16 cellular contexts compared by ENCODE assay signal in genomic region chr7:159065151-159065550, GRCh38.
"Had no signal": no experiment of that assay in that cellular context is flagged by ENCODE, and none has a peak within 500 bp of the region (broad histone marks: within the 10 kb centered on the region; RNA-seq: fewer than 3 reads in every experiment).

No MANE protein-coding gene starts in this region.

- ATAC-seq: sciatic nerve; stimulated activated memory B cell treated with anti-CD40 and anti-IgM and Interleukin-4, amounts not matched to agents 10 μg/mL and 1 μg/mL and 100 μg/mL, for 72 hours had no signal

- FAIRE-seq: keratinocyte had no signal

- DNase-seq: activated gamma-delta T cell; activated T-cell treated with anti-CD3 and anti-CD28 coated beads, Interleukin-2, amount 50 U/mL, for 48 hours; amygdala; brain microvascular endothelial cell; dermis blood vessel endothelial cell; esophagus squamous epithelium; foreskin fibroblast; SJCRH30; spleen; stimulated activated CD4-positive, alpha-beta T cell treated with anti-CD3 and anti-CD28 coated beads, Interleukin-1b, Interleukin-23, amount 100 ng/mL, for 48 hours; substantia nigra; trophoblast cell had no signal

- H3K9me3 ChIP-seq: esophagus squamous epithelium, SJCRH30 had no signal

- H3K27ac ChIP-seq: brain microvascular endothelial cell, esophagus squamous epithelium, SJCRH30, spleen, VCaP had no signal

- H3K27me3 ChIP-seq: brain microvascular endothelial cell, SJCRH30 had no signal

- H3K4me3 ChIP-seq: esophagus squamous epithelium, SJCRH30, spleen had no signal

- H3K36me3 ChIP-seq: brain microvascular endothelial cell, esophagus squamous epithelium, SJCRH30, spleen had no signal
